Comparison of ENCODE assay signal across 11 cellular contexts in genomic region chr6:13425971-13426931, GRCh38.
A peak's percentile ranks its signal among the peaks of the same experiment; 100 is the strongest.
DNase-seq lines count a peak whose midpoint lies in the region; ATAC-seq and TF ChIP-seq lines count a peak whose summit lies in the region.
"Had no signal": no experiment of that assay in that cellular context is flagged by ENCODE, and none has a peak within 500 bp of the region (broad histone marks: within the 10 kb centered on the region; RNA-seq: fewer than 3 reads in every experiment).

No MANE protein-coding gene starts in this region.

- peak; percentile 55 for DNase-seq in stimulated activated CD4-positive, alpha-beta T cell treated with anti-CD3 and anti-CD28 coated beads, Interleukin-1b, Interleukin-23, amount 100 ng/mL, for 48 hours
- DNase-seq in stimulated activated CD4-positive, alpha-beta T cell treated with anti-CD3 and anti-CD28 coated beads, Interleukin-12 subunit alpha, Interleukin-12 subunit beta, amount 100 ng/mL, for 4 hours: no peak
- peak; percentile 37 for DNase-seq in MCF 10A (ENCODE audit: unreplicated experiment)
- DNase-seq in medulla oblongata (ENCODE audit: extremely low spot score): peak; percentile 29
- no peak for DNase-seq in NCI-H345 treated with DMSO at 0.1 percent for 48 hours (lab: John Stamatoyannopoulos, UW; ENCODE audit: unreplicated experiment)
- DNase-seq: DND-41, midbrain, NCI-H774 had no signal

- H3K9me3 Mint-ChIP-seq in MCF 10A (ENCODE audit: unreplicated experiment): no peaks in the 10 kb centered on the region

- no peaks in the 10 kb centered on the region for H3K36me3 Mint-ChIP-seq in MCF 10A (ENCODE audit: insufficient read depth, unreplicated experiment)

- peaks cover 24% of the 10 kb centered on the region for H3K4me1 Mint-ChIP-seq in MCF 10A (ENCODE audit: insufficient read depth, unreplicated experiment)

- CTCF ChIA-PET in MCF 10A (lab: Yijun Ruan, JAX): interaction anchor here (0.7 to 0.9 kb wide), 3 partner anchors 27 to 83 kb away, joined by 3 read pairs; no protein-coding TSS in a partner anchor

- ATAC-seq in GM21360 (IDR thresholded peaks at IDR 0.05; ENCODE audit: unreplicated experiment) (no peak), GM19351 (IDR thresholded peaks at IDR 0.05; ENCODE audit: unreplicated experiment) (no peak), HG03280 (IDR thresholded peaks at IDR 0.05; ENCODE audit: unreplicated experiment) (no peak)

- intact Hi-C loops in MCF 10A (cut with micrococcal nuclease): no loop called here

- POLR2A ChIA-PET in MCF 10A (lab: Yijun Ruan, JAX): interaction anchor here (1.1 to 2.2 kb wide), 2 partner anchors 18 to 148 kb away, joined by 3 to 5 read pairs; partner anchors contain the start of gene SIRT5

- H3K27me3 Mint-ChIP-seq in MCF 10A (ENCODE audit: insufficient read depth, unreplicated experiment): no peaks in the 10 kb centered on the region

- no peak overlapping the region for H3K4me3 Mint-ChIP-seq in MCF 10A (ENCODE audit: unreplicated experiment)

- peak overlapping the region; percentile 57 for H3K27ac Mint-ChIP-seq in MCF 10A (ENCODE audit: low read depth, unreplicated experiment)

- BruUV-seq in MCF 10A (replicated peaks; lab: Mats Ljungman, UMichigan): no TSS peak

- no peak for TF ChIP-seq CTCF in MCF 10A (IDR thresholded peaks at IDR 0.05; ENCODE audit: unreplicated experiment)

Comparison
In these comparisons a context has a peak if more than half of its experiments do, and no peak if none do; other contexts are left out.
1. DNase-seq: peak in stimulated activated CD4-positive, alpha-beta T cell treated with anti-CD3 and anti-CD28 coated beads, Interleukin-1b, Interleukin-23, amount 100 ng/mL, for 48 hours (single experiment), MCF 10A (single experiment) and medulla oblongata (single experiment); none in stimulated activated CD4-positive, alpha-beta T cell treated with anti-CD3 and anti-CD28 coated beads, Interleukin-12 subunit alpha, Interleukin-12 subunit beta, amount 100 ng/mL, for 4 hours (single experiment) and NCI-H345 treated with DMSO at 0.1 percent for 48 hours (single experiment).